12 cellular contexts compared by ENCODE assay signal in genomic region chr5:7078901-7079300, GRCh38.
DNase-seq lines count a peak whose midpoint lies in the region; ATAC-seq and TF ChIP-seq lines count a peak whose summit lies in the region.
"Had no signal": no experiment of that assay in that cellular context is flagged by ENCODE, and none has a peak within 500 bp of the region (broad histone marks: within the 10 kb centered on the region; RNA-seq: fewer than 3 reads in every experiment).

No MANE protein-coding gene starts in this region.

- POLR2A ChIA-PET in A673 (lab: Charles Lee; ENCODE audit: low non-redundant PET) (no interaction called here), OCI-LY7 (lab: Charles Lee) (no interaction called here)
- POLR2A ChIA-PET in naive thymus-derived CD8-positive, alpha-beta T cell (lab: Charles Lee) = no interaction called here

- H3K27me3 Mint-ChIP-seq in naive thymus-derived CD8-positive, alpha-beta T cell = peaks cover 0 to 10% (median 2%) of the 10 kb centered on the region in 5 donors
- H3K27me3 Mint-ChIP-seq: central memory CD8-positive, alpha-beta T cell had no signal

- H3K27me3 ChIP-seq in A673 (replicated peaks; ENCODE audit: insufficient read depth, low read depth, low read length, poor library complexity) (no peaks in the 10 kb centered on the region), iPS DF 6.9 (ENCODE audit: control insufficient read depth, insufficient read depth, low read length) (no peaks in the 10 kb centered on the region)

- TF ChIP-seq CTCF in A673 (conservative IDR thresholded peaks at IDR 0.05; ENCODE audit: low read depth, low read length) (peak; percentile 37), OCI-LY7 (conservative IDR thresholded peaks at IDR 0.05; ENCODE audit: low read length) (peak; percentile 58)

- H3K4me1 ChIP-seq in A673 (ENCODE audit: insufficient read depth, low read length, poor library complexity, severe bottlenecking) = no peaks in the 10 kb centered on the region
- no peaks in the 10 kb centered on the region for H3K4me1 ChIP-seq in OCI-LY7 (ENCODE audit: insufficient read depth, low read length, poor library complexity, severe bottlenecking)
- peaks cover 3% of the 10 kb centered on the region for H3K4me1 ChIP-seq in iPS DF 6.9 (ENCODE audit: control insufficient read depth, insufficient read depth, low read length)

- H3K27ac ChIP-seq in A673 (ENCODE audit: low read depth, low read length, poor library complexity, severe bottlenecking) = no peak overlapping the region
- no peak overlapping the region for H3K27ac ChIP-seq in OCI-LY7 (ENCODE audit: low read depth, low read length, poor library complexity, severe bottlenecking)
- no peak overlapping the region for H3K27ac ChIP-seq in iPS DF 6.9 (ENCODE audit: low read length)

- no peaks in the 10 kb centered on the region for H4K20me1 ChIP-seq in OCI-LY7 (ENCODE audit: insufficient read depth, low read length)

- no TSS peak for BruUV-seq in A673 (replicated peaks; lab: Mats Ljungman, UMichigan)
- no TSS peak for BruUV-seq in OCI-LY7 (replicated peaks; lab: Mats Ljungman, UMichigan)

- ATAC-seq in HG02973 (IDR thresholded peaks at IDR 0.05; ENCODE audit: unreplicated experiment) = no peak
- no peak for ATAC-seq in naive thymus-derived CD8-positive, alpha-beta T cell

- peaks cover 0 to 5% (median 0%) of the 10 kb centered on the region in 9 donors for H3K9me3 Mint-ChIP-seq in naive thymus-derived CD8-positive, alpha-beta T cell
- H3K9me3 Mint-ChIP-seq: CD14-positive monocyte; central memory CD8-positive, alpha-beta T cell had no signal

- H3K79me2 ChIP-seq in OCI-LY7 (ENCODE audit: insufficient read depth, low read depth, low read length) = no peaks in the 10 kb centered on the region

- no CpG with 5 or more reads among the region's 9 CpGs for WGBS in iPS DF 6.9 (ENCODE audit: insufficient coverage, insufficient read length)

- no peaks in the 10 kb centered on the region for H3K9me2 ChIP-seq in OCI-LY7 (ENCODE audit: insufficient read depth, low read length)

- H3K36me3 ChIP-seq in A673 (ENCODE audit: insufficient read depth, low read length, poor library complexity, severe bottlenecking) (no peaks in the 10 kb centered on the region), OCI-LY7 (ENCODE audit: insufficient read depth, low read length) (no peaks in the 10 kb centered on the region), iPS DF 6.9 (ENCODE audit: control insufficient read depth, insufficient read depth, low read length) (no peaks in the 10 kb centered on the region)

- no peaks in the 10 kb centered on the region for H3K4me1 Mint-ChIP-seq in naive thymus-derived CD8-positive, alpha-beta T cell
- H3K4me1 Mint-ChIP-seq: CD14-positive monocyte; central memory CD8-positive, alpha-beta T cell had no signal

- intact Hi-C loops in A673 (cut with micrococcal nuclease; ENCODE audit: unreplicated experiment) (no loop called here), OCI-LY7 (cut with micrococcal nuclease; ENCODE audit: unreplicated experiment) (no loop called here)

- DNase-seq in A673 (ENCODE audit: low spot score) = peak; percentile 41
- peak; percentile 14 for DNase-seq in HPDE6-E6E7 (ENCODE audit: extremely low spot score)
- peak; percentile 1 for DNase-seq in OCI-LY7 (ENCODE audit: low spot score)
- DNase-seq in iPS DF 6.9 (ENCODE audit: low read depth, low spot score) = peak; percentile 22
- DNase-seq in NCI-H2196 (lab: John Stamatoyannopoulos, UW; ENCODE audit: unreplicated experiment) = no peak
- DNase-seq in naive thymus-derived CD8-positive, alpha-beta T cell = no peak
- DNase-seq in SKM-1 treated with dmso at 0.1 percent for 144 hours (lab: John Stamatoyannopoulos, UW; ENCODE audit: unreplicated experiment) = no peak
- DNase-seq: activated CD8-positive, alpha-beta memory T cell treated with anti-CD3 and anti-CD28 coated beads for 24 hours; NCI-H446 had no signal

- H3K9me3 ChIP-seq in A673 (ENCODE audit: low read depth, low read length, poor library complexity, severe bottlenecking) (no peaks in the 10 kb centered on the region), OCI-LY7 (ENCODE audit: low read length) (no peaks in the 10 kb centered on the region), iPS DF 6.9 (ENCODE audit: control insufficient read depth, insufficient read depth, low read length) (no peaks in the 10 kb centered on the region)

- no peak overlapping the region for H2AFZ ChIP-seq in OCI-LY7 (ENCODE audit: low read length)

- H3K4me3 Mint-ChIP-seq in naive thymus-derived CD8-positive, alpha-beta T cell = no peak overlapping the region
- H3K4me3 Mint-ChIP-seq: CD14-positive monocyte; central memory CD8-positive, alpha-beta T cell had no signal

- CTCF ChIA-PET in A673 (lab: Charles Lee) (interaction anchor here (1.1 kb wide), 1 partner anchor 440 kb away, joined by 3 read pairs; no protein-coding TSS in a partner anchor), OCI-LY7 (lab: Charles Lee; ENCODE audit: unreplicated experiment) (no interaction called here)

- no peak overlapping the region for H3K4me2 ChIP-seq in OCI-LY7 (ENCODE audit: low read length)

- H3K36me3 Mint-ChIP-seq in naive thymus-derived CD8-positive, alpha-beta T cell = no peaks in the 10 kb centered on the region
- H3K36me3 Mint-ChIP-seq: CD14-positive monocyte had no signal

- no peak overlapping the region for H3K4me3 ChIP-seq in A673 (ENCODE audit: low read depth, low read length, poor library complexity, severe bottlenecking)
- H3K4me3 ChIP-seq in OCI-LY7 (ENCODE audit: low read depth, low read length, poor library complexity, severe bottlenecking) = no peak overlapping the region
- H3K4me3 ChIP-seq in iPS DF 6.9 (ENCODE audit: low read length) = no peak overlapping the region

- H3K27ac Mint-ChIP-seq in naive thymus-derived CD8-positive, alpha-beta T cell = no peak overlapping the region

Comparison
In these comparisons a context has a peak if more than half of its experiments do, and no peak if none do; other contexts are left out.
1. DNase-seq: peak in A673 (single experiment), HPDE6-E6E7 (single experiment), OCI-LY7 (single experiment) and iPS DF 6.9 (single experiment); none in NCI-H2196 (single experiment), naive thymus-derived CD8-positive, alpha-beta T cell (0 of 10) and SKM-1 treated with dmso at 0.1 percent for 144 hours (single experiment).